ENCODE assay signal across 8 cellular contexts in the genomic region with DNA sequence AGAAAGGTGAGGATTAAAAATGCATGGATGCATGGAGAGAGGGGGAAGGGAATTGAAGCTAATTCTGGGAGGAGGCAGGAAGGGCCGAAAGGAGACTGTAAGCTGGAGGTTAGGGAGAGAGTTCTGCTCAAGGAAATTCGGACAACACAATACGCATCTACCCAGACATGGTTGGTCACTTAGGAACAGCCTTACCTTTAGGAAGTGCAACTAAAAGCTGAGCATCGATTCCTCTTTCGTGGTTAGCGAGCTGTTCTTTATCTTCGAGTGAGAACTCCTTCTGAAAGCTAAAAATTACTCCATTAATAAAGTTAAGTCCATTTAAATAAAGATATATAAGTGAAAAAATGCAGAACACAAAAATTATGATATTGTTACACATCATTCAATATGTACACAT.
DNase-seq lines count a peak whose midpoint lies in the region; ATAC-seq, FAIRE-seq and TF ChIP-seq lines count a peak whose summit lies in the region.
"Not testable (repeated sequence)": the region's sequence is repeated elsewhere in the genome, so short reads cannot be mapped to it uniquely, and the experiment has no call there.

No MANE protein-coding gene starts in this region.

- peak; percentile 92 for FAIRE-seq in GM12892 (lab: Jason Lieb, UNC)
- FAIRE-seq in H54 (lab: Jason Lieb, UNC) = peak; percentile 27

- H3K36me3 Mint-ChIP-seq in WTC11 = not testable (repeated sequence)
- peaks cover 13% of the 10 kb centered on the region for H3K36me3 Mint-ChIP-seq in neural crest cell (ENCODE audit: low read depth)

- not testable (repeated sequence) for H3K9me3 Mint-ChIP-seq in WTC11, neural crest cell

- not testable (repeated sequence) for TF ChIP-seq POLR2A in GM12892 (IDR thresholded peaks at IDR 0.05; ENCODE audit: low read depth, low read length); H54 (IDR thresholded peaks at IDR 0.05; ENCODE audit: low read depth, low read length)

- H3K27ac Mint-ChIP-seq in WTC11 = peak overlapping the region; percentile 65; the same call in 1 of the 2 replicates
- H3K27ac Mint-ChIP-seq in neural crest cell (ENCODE audit: unreplicated experiment) = peak overlapping the region; percentile 95

- POLR2A ChIA-PET in WTC11 (lab: Charles Lee) = not testable (repeated sequence)

- not testable (repeated sequence) for DNase-seq in GM12892 (ENCODE audit: insufficient read length); H54 (ENCODE audit: insufficient read length, low spot score); WTC11 (ENCODE audit: low spot score); neural crest cell (ENCODE audit: low read depth, low spot score)

- ATAC-seq in GM18909 (IDR thresholded peaks at IDR 0.05; ENCODE audit: poor library complexity, unreplicated experiment) (peak; percentile 81), GM21390 (IDR thresholded peaks at IDR 0.05; ENCODE audit: unreplicated experiment) (peak; percentile 85), HG02981 (IDR thresholded peaks at IDR 0.05; ENCODE audit: unreplicated experiment) (peak; percentile 84), HG03565 (IDR thresholded peaks at IDR 0.05; ENCODE audit: unreplicated experiment) (peak; percentile 78), WTC11 (peak; percentile 44)

- not testable (repeated sequence) for TF ChIP-seq CTCF in WTC11 (IDR thresholded peaks at IDR 0.05); neural crest cell (conservative IDR thresholded peaks at IDR 0.05)

- H3K4me3 Mint-ChIP-seq in WTC11, neural crest cell: not testable (repeated sequence)

- H3K4me1 Mint-ChIP-seq in WTC11 (peaks cover 43% of the 10 kb centered on the region), neural crest cell (peaks cover 32% of the 10 kb centered on the region)

- CTCF ChIA-PET in WTC11 (lab: Charles Lee) = interaction anchor here (0.8 to 1.4 kb wide), 2 partner anchors 8 to 28 kb away, joined by 3 to 7 read pairs; no protein-coding TSS in a partner anchor

- H3K27me3 Mint-ChIP-seq in WTC11 (ENCODE audit: low read depth); neural crest cell (ENCODE audit: low read depth): not testable (repeated sequence)
